34 cellular contexts compared by ENCODE assay signal in the genomic region with DNA sequence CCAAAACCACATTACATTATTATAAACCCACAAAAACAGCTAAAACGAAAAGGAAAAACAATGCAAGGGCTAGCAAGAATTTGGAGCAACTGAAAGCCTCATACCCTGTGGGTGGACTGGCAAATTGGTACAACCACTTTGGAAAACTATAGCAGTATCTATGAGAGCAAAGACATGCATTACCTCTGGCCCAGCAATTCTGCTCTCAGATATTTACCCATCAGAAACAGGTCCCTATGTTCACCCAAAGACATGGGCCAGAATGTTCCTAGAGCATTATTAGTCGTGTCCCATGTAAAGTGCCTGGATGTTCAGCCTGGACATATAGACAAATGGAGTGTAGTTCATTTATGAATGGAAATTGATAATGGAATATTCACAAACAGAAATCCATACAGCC. TPM values are rescaled to one million over a fixed set of nuclear protein-coding genes. Genes with fewer than 3 reads are reported as not detected.
A peak's percentile ranks its signal among the peaks of the same experiment; 100 is the strongest.
DNase-seq lines count a peak whose midpoint lies in the region; ATAC-seq, FAIRE-seq and TF ChIP-seq lines count a peak whose summit lies in the region.
"Had no signal": no experiment of that assay in that cellular context is flagged by ENCODE, and none has a peak within 500 bp of the region (broad histone marks: within the 10 kb centered on the region; RNA-seq: fewer than 3 reads in every experiment).

No MANE protein-coding gene starts in this region.

- POLR2A ChIA-PET in HEK293 (lab: Yijun Ruan, JAX), result interaction anchor here (2.3 kb wide), 1 partner anchor 28 kb away, joined by 9 read pairs; the partner anchor contains the start of gene POP4

- WGBS in heart left ventricle, 4 donors, result 74 to 79% (median 75%) methylated on average over 2 of the region's 2 CpGs

- H3K9ac ChIP-seq in BLaER1, result no peak overlapping the region

- no peak for TF ChIP-seq POLR2A in heart left ventricle (IDR thresholded peaks at IDR 0.05)

- no peak for FAIRE-seq in urothelium cell line (lab: Jason Lieb, UNC)
- FAIRE-seq: D721Med had no signal

- H4K20me1 ChIP-seq in BLaER1, result no peaks in the 10 kb centered on the region
- H4K20me1 ChIP-seq: BLaER1 treated with 17β-estradiol and CSF1 and Interleukin-3, amounts not matched to agents 10 nM and 100 nM had no signal

- H3K4me3 ChIP-seq in right atrium auricular region (no peak overlapping the region), heart left ventricle (no peak overlapping the region), BLaER1 (no peak overlapping the region), HEK293 (ENCODE audit: low read depth, low read length) (no peak overlapping the region)
- H3K4me3 ChIP-seq: A549; BLaER1 treated with 17β-estradiol and CSF1 and Interleukin-3, amounts not matched to agents 10 nM and 100 nM had no signal

- H3K4me1 ChIP-seq in right atrium auricular region (peaks cover 0 to 9% of the 10 kb centered on the region in 2 donors), heart left ventricle (no peaks in the 10 kb centered on the region), BLaER1 (peaks cover 61% of the 10 kb centered on the region), HEK293 (ENCODE audit: control insufficient read depth, insufficient read depth, low read length) (no peaks in the 10 kb centered on the region)
- H3K4me1 ChIP-seq: A549, BE2C, Caco-2 had no signal

- intact Hi-C loops in heart left ventricle (cut with DNase I), result no loop called here

- H3K9me3 ChIP-seq in right atrium auricular region, result no peaks in the 10 kb centered on the region
- peaks cover 0 to 6% (median 0%) of the 10 kb centered on the region in 12 donors for H3K9me3 ChIP-seq in heart left ventricle
- no peaks in the 10 kb centered on the region for H3K9me3 ChIP-seq in BLaER1
- H3K9me3 ChIP-seq in HEK293 (ENCODE audit: control insufficient read depth, insufficient read depth, low read depth, low read length), result no peaks in the 10 kb centered on the region; the same call in 1 of the 2 replicates
- H3K9me3 ChIP-seq: A549, BE2C, Caco-2 had no signal

- no peaks in the 10 kb centered on the region for H3K36me3 ChIP-seq in right atrium auricular region
- H3K36me3 ChIP-seq in heart left ventricle, result no peaks in the 10 kb centered on the region
- no peaks in the 10 kb centered on the region for H3K36me3 ChIP-seq in BLaER1
- H3K36me3 ChIP-seq in HEK293 (ENCODE audit: control insufficient read depth in 2 of 2, insufficient read depth in 1 of 2, low read length in 2 of 2), result no peaks in the 10 kb centered on the region
- H3K36me3 ChIP-seq: BE2C; BLaER1 treated with 17β-estradiol and CSF1 and Interleukin-3, amounts not matched to agents 10 nM and 100 nM had no signal

- CTCF ChIA-PET in HEK293 (lab: Yijun Ruan, JAX), result interaction anchor here (0.6 to 1.4 kb wide), 9 partner anchors 10 to 76 kb away, joined by 3 to 8 read pairs (median 3); no protein-coding TSS in a partner anchor

- no peak for ATAC-seq in heart left ventricle
- ATAC-seq: A549; CD8-positive, alpha-beta T cell had no signal

- peak overlapping the region; percentile 48 to 71 for H3K27ac ChIP-seq in right atrium auricular region
- H3K27ac ChIP-seq in heart left ventricle, result no peak overlapping the region
- H3K27ac ChIP-seq in BLaER1, result no peak overlapping the region
- H3K27ac ChIP-seq in HEK293 (ENCODE audit: extremely low read depth, low read depth, low read length), result no peak overlapping the region
- H3K27ac ChIP-seq: 22Rv1; A549; BLaER1 treated with 17β-estradiol and CSF1 and Interleukin-3, amounts not matched to agents 10 nM and 100 nM; C4-2B had no signal

- peak overlapping the region; percentile 48 for H3K4me2 ChIP-seq in BLaER1
- H3K4me2 ChIP-seq: A549 had no signal

- TF ChIP-seq CTCF in right atrium auricular region (IDR thresholded peaks at IDR 0.05), result no peak
- TF ChIP-seq CTCF in heart left ventricle (IDR thresholded peaks at IDR 0.05), result no peak
- no peak for TF ChIP-seq CTCF in HEK293 (tag by site-specific recombination; IDR thresholded peaks at IDR 0.05)

- DNase-seq in right atrium auricular region (ENCODE audit: low spot score), result no peak
- DNase-seq in heart left ventricle, result no peak
- peak; percentile 2 for DNase-seq in urothelium cell line (ENCODE audit: low spot score)
- no peak for DNase-seq in activated CD4-positive, alpha-beta T cell treated with anti-CD3 and anti-CD28 coated beads for 48 hours
- no peak for DNase-seq in NOMO-1 (lab: John Stamatoyannopoulos, UW; ENCODE audit: unreplicated experiment in 2 of 2)
- DNase-seq in NCI-H510A (lab: John Stamatoyannopoulos, UW), result no peak
- DNase-seq: 8988T; ACHN; AML-193; BE2C; C1 segment of cervical spinal cord; Caco-2; Calu3; CD4-positive, alpha-beta memory T cell; CD4-positive, alpha-beta T cell; CD4-positive, CD25-positive, alpha-beta regulatory T cell; CD8-positive, alpha-beta memory T cell; CD8-positive, alpha-beta T cell; COR-L47; DMS 273 treated with DMSO at 0.1 percent for 48 hours; DMS153; DMS53; DMS79; DMS79 treated with DMSO at 0.1 percent for 48 hours; DND-41; EL had no signal

- H3K27me3 ChIP-seq in right atrium auricular region (no peaks in the 10 kb centered on the region), heart left ventricle (no peaks in the 10 kb centered on the region), BLaER1 (no peaks in the 10 kb centered on the region)
- H3K27me3 ChIP-seq: BE2C; BLaER1 treated with 17β-estradiol and CSF1 and Interleukin-3, amounts not matched to agents 10 nM and 100 nM had no signal

TF ChIP-seq in HEK293, 187 proteins besides CTCF, POLR2A, EP300 and RAD21 (continues in another document):
- TF ChIP-seq KLF16 (tag by site-specific recombination; IDR thresholded peaks at IDR 0.05) (0 out of 2 replicates have a peak, but pooled peaks have one; percentile 24), ZNF140 (tag by site-specific recombination; IDR thresholded peaks at IDR 0.05) (peak; percentile 100), ZSCAN30 (tag by site-specific recombination; IDR thresholded peaks at IDR 0.05) (no peak), ZNF791 (tag by site-specific recombination; IDR thresholded peaks at IDR 0.05) (no peak), ZFP3 (tag by site-specific recombination; IDR thresholded peaks at IDR 0.05; ENCODE audit: low read depth) (no peak), ZNF664 (tag by site-specific recombination; IDR thresholded peaks at IDR 0.05) (no peak), PATZ1 (tag by site-specific recombination; IDR thresholded peaks at IDR 0.05) (no peak), ZNF112 (tag by site-specific recombination; IDR thresholded peaks at IDR 0.05) (no peak), ZNF677 (tag by site-specific recombination; IDR thresholded peaks at IDR 0.05) (no peak)
- TF ChIP-seq, protein P1, sequence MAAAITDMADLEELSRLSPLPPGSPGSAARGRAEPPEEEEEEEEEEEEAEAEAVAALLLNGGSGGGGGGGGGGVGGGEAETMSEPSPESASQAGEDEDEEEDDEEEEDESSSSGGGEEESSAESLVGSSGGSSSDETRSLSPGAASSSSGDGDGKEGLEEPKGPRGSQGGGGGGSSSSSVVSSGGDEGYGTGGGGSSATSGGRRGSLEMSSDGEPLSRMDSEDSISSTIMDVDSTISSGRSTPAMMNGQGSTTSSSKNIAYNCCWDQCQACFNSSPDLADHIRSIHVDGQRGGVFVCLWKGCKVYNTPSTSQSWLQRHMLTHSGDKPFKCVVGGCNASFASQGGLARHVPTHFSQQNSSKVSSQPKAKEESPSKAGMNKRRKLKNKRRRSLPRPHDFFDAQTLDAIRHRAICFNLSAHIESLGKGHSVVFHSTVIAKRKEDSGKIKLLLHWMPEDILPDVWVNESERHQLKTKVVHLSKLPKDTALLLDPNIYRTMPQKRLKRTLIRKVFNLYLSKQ (tag by site-specific recombination; IDR thresholded peaks at IDR 0.05; ENCODE audit: borderline replicate concordance), result no peak
- TF ChIP-seq, protein P2, sequence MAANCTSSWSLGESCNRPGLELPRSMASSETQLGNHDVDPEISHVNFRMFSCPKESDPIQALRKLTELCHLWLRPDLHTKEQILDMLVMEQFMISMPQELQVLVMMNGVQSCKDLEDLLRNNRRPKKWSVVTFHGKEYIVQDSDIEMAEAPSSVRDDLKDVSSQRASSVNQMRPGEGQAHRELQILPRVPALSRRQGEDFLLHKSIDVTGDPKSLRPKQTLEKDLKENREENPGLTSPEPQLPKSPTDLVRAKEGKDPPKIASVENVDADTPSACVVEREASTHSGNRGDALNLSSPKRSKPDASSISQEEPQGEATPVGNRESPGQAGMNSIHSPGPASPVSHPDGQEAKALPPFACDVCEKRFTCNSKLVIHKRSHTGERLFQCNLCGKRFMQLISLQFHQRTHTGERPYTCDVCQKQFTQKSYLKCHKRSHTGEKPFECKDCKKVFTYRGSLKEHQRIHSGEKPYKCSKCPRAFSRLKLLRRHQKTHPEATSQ (tag by site-specific recombination; IDR thresholded peaks at IDR 0.05), result no peak
- TF ChIP-seq, protein P3, sequence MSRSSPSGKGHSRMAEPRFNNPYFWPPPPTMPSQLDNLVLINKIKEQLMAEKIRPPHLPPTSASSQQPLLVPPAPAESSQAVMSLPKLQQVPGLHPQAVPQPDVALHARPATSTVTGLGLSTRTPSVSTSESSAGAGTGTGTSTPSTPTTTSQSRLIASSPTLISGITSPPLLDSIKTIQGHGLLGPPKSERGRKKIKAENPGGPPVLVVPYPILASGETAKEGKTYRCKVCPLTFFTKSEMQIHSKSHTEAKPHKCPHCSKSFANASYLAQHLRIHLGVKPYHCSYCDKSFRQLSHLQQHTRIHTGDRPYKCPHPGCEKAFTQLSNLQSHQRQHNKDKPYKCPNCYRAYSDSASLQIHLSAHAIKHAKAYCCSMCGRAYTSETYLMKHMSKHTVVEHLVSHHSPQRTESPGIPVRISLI (tag by site-specific recombination; IDR thresholded peaks at IDR 0.05), result no peak

RNA-seq across cellular contexts. Expression of gene POP4, which starts 27.9 kb away (rescaled TPM):
- total RNA-seq in right atrium auricular region, result 10 to 100 TPM; 36.3 to 40.8 TPM
- total RNA-seq in heart left ventricle, result 10 to 100 TPM; 41.2 to 69.3 (median 51.1) TPM
- 100 to 1,000 TPM in 1 of 2 donors, 10 to 100 TPM in 1; 55.1 to 157 TPM for polyA plus RNA-seq in heart left ventricle

RNA-seq across cellular contexts. Expression of gene PLEKHF1, which starts 31.3 kb away (rescaled TPM):
- total RNA-seq in right atrium auricular region, result 10 to 100 TPM; 32.4 to 86.3 TPM
- total RNA-seq in heart left ventricle, result 10 to 100 TPM in 8 of 9 donors, 1 to 10 TPM in 1; 7.8 to 46.1 (median 17.5) TPM
- polyA plus RNA-seq in heart left ventricle, result 10 to 100 TPM; 38.6 to 42.0 TPM
- total RNA-seq: A673 had no signal

Comparison
In these comparisons a context has a peak if more than half of its experiments do, and no peak if none do; other contexts are left out.
1. H3K27ac ChIP-seq: peak in right atrium auricular region (2 of 2); none in heart left ventricle (0 of 12), BLaER1 (single experiment) and HEK293 (single experiment).